In the genomic region with DNA sequence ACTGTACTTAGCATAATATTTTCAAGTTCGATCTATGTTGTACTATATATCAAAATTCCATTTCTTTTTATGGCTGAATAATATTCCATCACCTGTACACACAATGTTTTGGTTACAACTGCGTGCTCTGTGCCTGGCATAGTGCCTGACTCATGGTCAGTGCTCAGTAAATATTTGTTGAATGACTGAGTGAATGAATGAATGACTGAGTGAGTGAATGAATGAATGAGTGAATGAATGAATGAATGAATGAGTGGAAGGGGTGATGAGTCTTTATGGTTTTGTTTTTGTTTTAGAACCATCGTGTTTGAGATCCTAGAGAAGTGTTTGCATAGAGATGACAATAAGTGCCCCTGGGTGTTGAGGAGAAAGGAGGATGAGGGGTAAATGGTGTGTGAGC, we compare ENCODE assay signal across 31 cellular contexts.
"Had no signal": no experiment of that assay in that cellular context is flagged by ENCODE, and none has a peak within 500 bp of the region (broad histone marks: within the 10 kb centered on the region; RNA-seq: fewer than 3 reads in every experiment).

No MANE protein-coding gene starts in this region.

- H3K4me3 ChIP-seq: ovary, psoas muscle, skin epidermis, smooth muscle cell, spleen, suprapubic skin, thoracic aorta, thyroid gland, tibial nerve, upper lobe of left lung, vagina had no signal

- H3K36me3 Mint-ChIP-seq: naive thymus-derived CD4-positive, alpha-beta T cell; natural killer cell; stimulated activated memory B cell treated with anti-CD40 and anti-IgM and Interleukin-4, amounts not matched to agents 10 μg/mL and 1 μg/mL and 100 μg/mL, for 72 hours had no signal

- H3K9ac ChIP-seq: parathyroid adenoma had no signal

- DNase-seq: naive thymus-derived CD4-positive, alpha-beta T cell; natural killer cell; occipital lobe; ovary; psoas muscle; right cardiac atrium; stimulated activated CD4-positive, alpha-beta T cell treated with anti-CD3 and anti-CD28 coated beads, Interleukin-12 subunit alpha, Interleukin-12 subunit beta, amount 100 ng/mL, for 4 hours; stimulated activated CD4-positive, alpha-beta T cell treated with anti-CD3 and anti-CD28 coated beads, Interleukin-1b, Interleukin-23, amount 100 ng/mL, for 48 hours; stimulated activated CD4-positive, alpha-beta T cell treated with anti-CD3 and anti-CD28 coated beads, Interleukin-4, amount 100 ng/mL, for 1 hour; stimulated activated CD4-positive, alpha-beta T cell treated with anti-CD3 and anti-CD28 coated beads, Interleukin-4, amount 100 ng/mL, for 4 hours; stimulated activated CD8-positive, alpha-beta memory T cell treated with anti-CD3 and anti-CD28 coated beads, Interleukin-4, amount 100 ng/mL, for 48 hours; stimulated activated naive CD4-positive, alpha-beta T cell; stimulated activated naive CD8-positive, alpha-beta T cell treated with anti-CD3 and anti-CD28 coated beads, Interleukin-15, amount 100 ng/mL, for 72 hours; stimulated activated naive CD8-positive, alpha-beta T cell treated with anti-CD3 and anti-CD28 coated beads, Interleukin-15, Interleukin-2, amounts not matched to agents 100 U/mL and 50 U/mL, for 24 hours; substantia nigra; thyroid gland; trophoblast cell; upper lobe of left lung had no signal

- H3K4me1 Mint-ChIP-seq: natural killer cell; nephron; stimulated activated memory B cell treated with anti-CD40 and anti-IgM and Interleukin-4, amounts not matched to agents 10 μg/mL and 1 μg/mL and 100 μg/mL, for 72 hours; stimulated activated naive CD8-positive, alpha-beta T cell treated with anti-CD3 and anti-CD28 coated beads, Interleukin-15, amount 100 ng/mL, for 72 hours had no signal

- H3K27me3 ChIP-seq: ovary, thyroid gland, upper lobe of left lung, vagina had no signal

- H3K27me3 Mint-ChIP-seq: stimulated activated naive CD8-positive, alpha-beta T cell treated with anti-CD3 and anti-CD28 coated beads, Interleukin-15, amount 100 ng/mL, for 72 hours had no signal

- H3K4me3 Mint-ChIP-seq: naive thymus-derived CD4-positive, alpha-beta T cell; natural killer cell; nephron; stimulated activated memory B cell treated with anti-CD40 and anti-IgM and Interleukin-4, amounts not matched to agents 10 μg/mL and 1 μg/mL and 100 μg/mL, for 72 hours; stimulated activated naive CD8-positive, alpha-beta T cell treated with anti-CD3 and anti-CD28 coated beads, Interleukin-15, amount 100 ng/mL, for 72 hours had no signal

- H3K36me3 ChIP-seq: ovary, spleen, suprapubic skin, thoracic aorta, thyroid gland, tibial nerve, upper lobe of left lung, vagina had no signal

- ATAC-seq: naive thymus-derived CD4-positive, alpha-beta T cell; natural killer cell; psoas muscle; right cardiac atrium; sciatic nerve; stimulated activated memory B cell treated with anti-CD40 and anti-IgM and Interleukin-4, amounts not matched to agents 10 μg/mL and 1 μg/mL and 100 μg/mL, for 72 hours; stimulated activated naive CD8-positive, alpha-beta T cell treated with anti-CD3 and anti-CD28 coated beads, Interleukin-15, amount 100 ng/mL, for 72 hours; stimulated activated naive CD8-positive, alpha-beta T cell treated with anti-CD3 and anti-CD28 coated beads, Interleukin-15, Interleukin-2, amounts not matched to agents 100 U/mL and 50 U/mL, for 24 hours had no signal

- H3K27ac Mint-ChIP-seq: naive thymus-derived CD4-positive, alpha-beta T cell; natural killer cell; nephron; progenitor cell of endocrine pancreas; stimulated activated memory B cell treated with anti-CD40 and anti-IgM and Interleukin-4, amounts not matched to agents 10 μg/mL and 1 μg/mL and 100 μg/mL, for 72 hours; stimulated activated naive CD8-positive, alpha-beta T cell treated with anti-CD3 and anti-CD28 coated beads, Interleukin-15, amount 100 ng/mL, for 72 hours had no signal

- H3K9me3 Mint-ChIP-seq: natural killer cell, nephron had no signal

- H3K4me2 ChIP-seq: smooth muscle cell had no signal

- H2AFZ ChIP-seq: parathyroid adenoma had no signal

- H3K4me1 ChIP-seq: psoas muscle, spleen, suprapubic skin, thyroid gland, tibial nerve, upper lobe of left lung, vagina had no signal

- H3K9me3 ChIP-seq: ovary, psoas muscle, spleen, suprapubic skin, thoracic aorta, thyroid gland, tibial nerve, upper lobe of left lung, vagina had no signal

- H3K79me2 ChIP-seq: parathyroid adenoma had no signal

- H3K27ac ChIP-seq: ovary, parathyroid adenoma, psoas muscle, skin epidermis, spleen, suprapubic skin, thoracic aorta, thyroid gland, tibial nerve, upper lobe of left lung, vagina had no signal

- FAIRE-seq: urothelium cell line had no signal
